Comparison of ENCODE assay signal across 17 cellular contexts in the genomic region with DNA sequence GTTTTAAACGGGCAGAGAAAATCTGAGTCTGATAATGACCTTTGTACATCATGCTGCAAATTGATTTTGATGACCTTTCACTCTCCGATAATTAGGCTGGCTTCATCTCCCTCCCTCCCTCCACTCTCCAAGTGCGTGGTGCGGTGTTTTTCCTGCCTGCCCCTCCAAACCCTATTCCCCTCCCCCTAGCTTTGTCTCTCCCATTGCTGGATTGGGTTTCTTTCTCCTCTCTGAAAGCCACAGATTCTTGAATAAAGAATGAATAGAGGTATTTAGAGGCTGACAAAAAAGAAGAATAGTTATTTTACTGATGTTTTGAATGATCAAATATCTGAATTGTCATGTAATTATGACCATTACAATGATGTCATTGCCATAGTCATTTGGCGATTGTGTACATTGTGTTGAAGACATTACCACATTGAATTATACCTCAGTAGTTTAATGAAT.
DNase-seq lines count a peak whose midpoint lies in the region; ATAC-seq and TF ChIP-seq lines count a peak whose summit lies in the region.
"Had no signal": no experiment of that assay in that cellular context is flagged by ENCODE, and none has a peak within 500 bp of the region (broad histone marks: within the 10 kb centered on the region; RNA-seq: fewer than 3 reads in every experiment).

No MANE protein-coding gene starts in this region.

- peak overlapping the region; percentile 47 for H3K4me3 ChIP-seq in iPS-18a (ENCODE audit: low read length)
- H3K4me3 ChIP-seq in smooth muscle cell: no peak overlapping the region
- H3K4me3 ChIP-seq: upper lobe of left lung had no signal

- no peaks in the 10 kb centered on the region for H3F3A ChIP-seq in smooth muscle cell (ENCODE audit: low read depth)

- peak overlapping the region; percentile 34 for H3K9ac ChIP-seq in iPS-18a (ENCODE audit: low read length)
- H3K9ac ChIP-seq in smooth muscle cell (ENCODE audit: low read depth): no peak overlapping the region

- 63% methylated on average over 5 of the region's 5 CpGs for WGBS in smooth muscle cell (ENCODE audit: low lambda C conversion rate)

- H3K27ac ChIP-seq in iPS-18a (ENCODE audit: low read length) (peak overlapping the region; percentile 73), smooth muscle cell (ENCODE audit: low read depth) (no peak overlapping the region)
- H3K27ac ChIP-seq: brain microvascular endothelial cell, neutrophil, upper lobe of left lung had no signal

- peaks cover 20% of the 10 kb centered on the region for H3K4me1 ChIP-seq in iPS-18a (ENCODE audit: control insufficient read depth, low read depth, low read length)
- peaks cover 16% of the 10 kb centered on the region for H3K4me1 ChIP-seq in smooth muscle cell (ENCODE audit: low read depth)
- H3K4me1 ChIP-seq: upper lobe of left lung had no signal

- H3K36me3 ChIP-seq in iPS-18a (ENCODE audit: control insufficient read depth, low read depth, low read length): no peaks in the 10 kb centered on the region
- H3K36me3 ChIP-seq in smooth muscle cell (ENCODE audit: low read depth): no peaks in the 10 kb centered on the region
- H3K36me3 ChIP-seq: brain microvascular endothelial cell, neutrophil, upper lobe of left lung had no signal

- no peak for TF ChIP-seq CTCF in smooth muscle cell (IDR thresholded peaks at IDR 0.05; ENCODE audit: borderline replicate concordance, insufficient read depth, poor library complexity, severe bottlenecking)

- DNase-seq in NCI-H2107 treated with DMSO at 0.1 percent for 48 hours (lab: John Stamatoyannopoulos, UW; ENCODE audit: unreplicated experiment): peak; percentile 17
- DNase-seq in NCI-H2107 (lab: John Stamatoyannopoulos, UW): no peak
- peak; percentile 76 for DNase-seq in NCI-H524 treated with DMSO at 0.1 percent for 48 hours (lab: John Stamatoyannopoulos, UW)
- no peak for DNase-seq in smooth muscle cell (lab: John Stamatoyannopoulos, UW; ENCODE audit: unreplicated experiment)
- no peak for DNase-seq in activated gamma-delta T cell treated with Interleukin-2 at 50 U/mL for 16 hours
- no peak for DNase-seq in NCI-H1048 (lab: John Stamatoyannopoulos, UW)
- DNase-seq: ACHN; activated CD4-positive, alpha-beta T cell treated with anti-CD3 and anti-CD28 coated beads, Interleukin-2, amount 50 U/mL, for 4 hours; brain microvascular endothelial cell; effector memory CD4-positive, alpha-beta T cell; foreskin melanocyte; left cardiac atrium; OCI-M1; upper lobe of left lung had no signal

- H2AFZ ChIP-seq in smooth muscle cell (ENCODE audit: low read depth): peak overlapping the region; percentile 1

- no peak overlapping the region for H3K4me2 ChIP-seq in smooth muscle cell

- H3K9me3 ChIP-seq in iPS-18a (ENCODE audit: control insufficient read depth, low read depth, low read length): no peaks in the 10 kb centered on the region
- H3K9me3 ChIP-seq in smooth muscle cell (replicated peaks; ENCODE audit: low read depth): no peaks in the 10 kb centered on the region
- H3K9me3 ChIP-seq: neutrophil, upper lobe of left lung had no signal

- H3K27me3 ChIP-seq in iPS-18a (ENCODE audit: control insufficient read depth, insufficient read depth, low read length): no peaks in the 10 kb centered on the region
- no peaks in the 10 kb centered on the region for H3K27me3 ChIP-seq in smooth muscle cell (ENCODE audit: low read depth)
- H3K27me3 ChIP-seq: brain microvascular endothelial cell, neutrophil, upper lobe of left lung had no signal

- H4K20me1 ChIP-seq in smooth muscle cell (ENCODE audit: low read depth): no peaks in the 10 kb centered on the region

- H3K79me2 ChIP-seq in smooth muscle cell (ENCODE audit: low read depth): no peaks in the 10 kb centered on the region

- no peak for ATAC-seq in GM19328 (IDR thresholded peaks at IDR 0.05; ENCODE audit: unreplicated experiment)
- ATAC-seq: left cardiac atrium had no signal

Comparison
In these comparisons a context has a peak if more than half of its experiments do, and no peak if none do; other contexts are left out.
1. DNase-seq: peak in NCI-H2107 treated with DMSO at 0.1 percent for 48 hours (single experiment) and NCI-H524 treated with DMSO at 0.1 percent for 48 hours (single experiment); none in NCI-H2107 (single experiment), smooth muscle cell (single experiment), activated gamma-delta T cell treated with Interleukin-2 at 50 U/mL for 16 hours (single experiment) and NCI-H1048 (single experiment).